Comparison of ENCODE assay signal across 1 cellular context in genomic region chr19:55383279-55383788, GRCh38.
TF ChIP-seq lines count a peak whose summit lies in the region.

No MANE protein-coding gene starts in this region.

TF ChIP-seq in endothelial cell of umbilical vein, 7 proteins besides CTCF, POLR2A, EP300 and RAD21:
- TF ChIP-seq EZH2 (IDR thresholded peaks at IDR 0.05; ENCODE audit: borderline replicate concordance, low read depth, low read length, severe bottlenecking) (no peak), POLR2AphosphoS5 (IDR thresholded peaks at IDR 0.05; ENCODE audit: insufficient read depth, low read depth, low read length) (no peak), MYC (IDR thresholded peaks at IDR 0.05; ENCODE audit: low read depth, low read length) (no peak), JUN (IDR thresholded peaks at IDR 0.05; ENCODE audit: borderline replicate concordance, insufficient read depth, insufficient read length, low read depth) (no peak), MAX (IDR thresholded peaks at IDR 0.05; ENCODE audit: insufficient read depth, insufficient read length) (no peak), FOS (IDR thresholded peaks at IDR 0.05; ENCODE audit: borderline replicate concordance, insufficient read depth, low read length) (no peak), GATA2 (IDR thresholded peaks at IDR 0.05; ENCODE audit: insufficient read depth, insufficient read length, low read depth, low read length) (no peak)
